Comparison of ENCODE assay signal across 3 cellular contexts in genomic region chr7:23963461-23963860, GRCh38.
"Had no signal": no experiment of that assay in that cellular context is flagged by ENCODE, and none has a peak within 500 bp of the region (broad histone marks: within the 10 kb centered on the region; RNA-seq: fewer than 3 reads in every experiment).

No MANE protein-coding gene starts in this region.

- DNase-seq: GDM1, GF-D8 had no signal

- ATAC-seq: GM12878 had no signal

- H3K4me3 ChIP-seq: GM12878 had no signal
